9 cellular contexts compared by ENCODE assay signal in the genomic region with DNA sequence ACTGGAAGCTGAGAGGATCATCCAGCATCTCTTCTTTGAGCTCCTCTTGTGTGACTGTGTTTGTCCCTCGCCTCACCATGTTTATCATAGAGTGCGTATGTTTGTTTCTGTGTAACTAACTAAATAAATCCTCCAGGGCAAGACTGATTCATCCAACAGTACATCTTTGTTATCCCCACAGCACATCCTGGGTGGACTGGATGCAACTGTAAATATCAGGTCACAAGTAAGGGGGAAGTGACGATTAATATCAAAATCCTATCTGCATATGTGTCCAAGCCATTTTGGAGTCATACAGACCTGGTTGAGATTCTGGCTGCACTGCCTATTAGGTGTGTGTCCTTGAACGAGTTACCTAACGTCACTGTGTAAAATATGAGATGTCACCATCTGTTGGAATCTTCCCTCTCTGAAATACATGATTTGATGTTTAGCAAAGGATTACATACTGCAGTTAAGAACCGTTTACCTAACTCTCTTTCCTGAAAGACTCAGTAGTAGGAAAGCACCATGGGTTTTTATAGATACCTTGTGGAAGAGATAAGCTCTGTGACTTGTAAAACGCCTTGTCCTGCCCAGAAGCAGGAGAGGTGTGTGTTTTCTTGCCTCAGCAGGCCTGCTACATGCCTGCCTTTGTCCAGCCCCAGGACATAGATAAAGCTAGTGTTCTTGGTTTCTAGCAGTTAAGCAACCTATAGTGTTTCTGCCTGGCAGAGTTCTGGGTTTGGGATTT. TPM values are rescaled to one million over a fixed set of nuclear protein-coding genes. Genes with fewer than 3 reads are reported as not detected.
DNase-seq lines count a peak whose midpoint lies in the region; ATAC-seq, FAIRE-seq and TF ChIP-seq lines count a peak whose summit lies in the region.
"Had no signal": no experiment of that assay in that cellular context is flagged by ENCODE, and none has a peak within 500 bp of the region (broad histone marks: within the 10 kb centered on the region; RNA-seq: fewer than 3 reads in every experiment).

No MANE protein-coding gene starts in this region.

- H3K27me3 ChIP-seq in WERI-Rb-1 (ENCODE audit: insufficient read depth, low read depth, severe bottlenecking), result no peaks in the 10 kb centered on the region
- H3K27me3 ChIP-seq in HepG2 (ENCODE audit: control insufficient read depth in 1 of 2, insufficient read depth in 2 of 2, low read length in 2 of 2), result no peaks in the 10 kb centered on the region
- H3K27me3 ChIP-seq in thymus (ENCODE audit: control insufficient read depth, insufficient read depth), result no peaks in the 10 kb centered on the region

- no peak for DNase-seq in activated CD4-positive, alpha-beta T cell treated with anti-CD3 and anti-CD28 coated beads, Interleukin-2, amount 10 ng/mL, durations not matched to agents 24 days and 14 days
- DNase-seq in activated CD4-positive, alpha-beta T cell treated with anti-CD3 and anti-CD28 coated beads for 1 hour, result no peak
- no peak for DNase-seq in WERI-Rb-1
- peak; percentile 96 for DNase-seq in HepG2 (ENCODE audit: low spot score)
- DNase-seq in stimulated activated CD4-positive, alpha-beta T cell treated with anti-CD3 and anti-CD28 coated beads, Interleukin-4, amount 100 ng/mL, for 4 hours, result no peak
- DNase-seq in central memory CD4-positive, alpha-beta T cell, result no peak
- DNase-seq in amygdala (lab: John Stamatoyannopoulos, UW), result no peak
- DNase-seq: NCI-H2029 had no signal

- intact Hi-C loops in activated CD4-positive, alpha-beta T cell treated with anti-CD3 and anti-CD28 coated beads, Interleukin-2, amount 10 ng/mL, durations not matched to agents 24 days and 14 days (cut with micrococcal nuclease), result loop anchor here (5.0 kb wide), 1 partner anchor 43 kb away; no protein-coding TSS in a partner anchor
- intact Hi-C loops in HepG2 (cut with micrococcal nuclease; ENCODE audit: unreplicated experiment), result no loop called here

- peak; percentile 76 for FAIRE-seq in HepG2 (lab: Jason Lieb, UNC)

- H3K36me3 Mint-ChIP-seq in activated CD4-positive, alpha-beta T cell treated with anti-CD3 and anti-CD28 coated beads, Interleukin-2, amount 10 ng/mL, durations not matched to agents 24 days and 14 days (ENCODE audit: low read depth), result peaks cover 12% of the 10 kb centered on the region

- peak overlapping the region; percentile 55 for H3K4me2 ChIP-seq in HepG2 (ENCODE audit: low read depth, low read length)

- H4K20me1 ChIP-seq in HepG2 (ENCODE audit: insufficient read depth, low read length), result no peaks in the 10 kb centered on the region

- H3K27ac Mint-ChIP-seq in activated CD4-positive, alpha-beta T cell treated with anti-CD3 and anti-CD28 coated beads, Interleukin-2, amount 10 ng/mL, durations not matched to agents 24 days and 14 days, result peak overlapping the region; percentile 0

- peak overlapping the region; percentile 59 for H3K9ac ChIP-seq in HepG2 (ENCODE audit: insufficient read depth, low read depth, low read length)

- no peak for TF ChIP-seq POLR2A in HepG2 (IDR thresholded peaks at IDR 0.05; ENCODE audit: insufficient read depth in 1 of 2, low read depth in 2 of 2, low read length in 2 of 2)

- in situ Hi-C loops in HepG2 (cut with HindIII; ENCODE audit: extremely low pct_ligation_motif_present, low pct_unique_long_range_greater_than_20kb), result no loop called here

- no peaks in the 10 kb centered on the region for H3K27me3 Mint-ChIP-seq in activated CD4-positive, alpha-beta T cell treated with anti-CD3 and anti-CD28 coated beads, Interleukin-2, amount 10 ng/mL, durations not matched to agents 24 days and 14 days

- H3K79me2 ChIP-seq in HepG2 (ENCODE audit: insufficient read depth, low read length), result no peaks in the 10 kb centered on the region

- no peaks in the 10 kb centered on the region for H3K9me3 ChIP-seq in WERI-Rb-1 (ENCODE audit: severe bottlenecking)
- no peaks in the 10 kb centered on the region for H3K9me3 ChIP-seq in HepG2 (ENCODE audit: low read length)
- H3K9me3 ChIP-seq in thymus (ENCODE audit: control insufficient read depth), result no peaks in the 10 kb centered on the region

- H3K27ac ChIP-seq in WERI-Rb-1, result peak overlapping the region; percentile 2; the same call in 1 of the 2 replicates
- peak overlapping the region; percentile 87 for H3K27ac ChIP-seq in HepG2 (ENCODE audit: extremely low read length, insufficient read depth, low read length)
- H3K27ac ChIP-seq in thymus (ENCODE audit: low read depth), result peak overlapping the region; percentile 67

- 4% methylated on average over 7 of the region's 7 CpGs for WGBS in HepG2 (ENCODE audit: low lambda C conversion rate)
- WGBS in thymus, result 91% methylated on average over 7 of the region's 7 CpGs

- CTCF ChIA-PET in HepG2 (lab: Yijun Ruan, JAX; ENCODE audit: low intra/inter-chr PET ratio, low total read pairs), result no interaction called here

- H3K9me3 Mint-ChIP-seq in activated CD4-positive, alpha-beta T cell treated with anti-CD3 and anti-CD28 coated beads, Interleukin-2, amount 10 ng/mL, durations not matched to agents 24 days and 14 days, result no peaks in the 10 kb centered on the region

- no peaks in the 10 kb centered on the region for H3K36me3 ChIP-seq in WERI-Rb-1
- H3K36me3 ChIP-seq in HepG2 (replicated peaks in 1 of 2; ENCODE audit: control insufficient read depth in 1 of 2, insufficient read depth in 2 of 2, low read length in 2 of 2), result no peaks in the 10 kb centered on the region
- no peaks in the 10 kb centered on the region for H3K36me3 ChIP-seq in thymus (ENCODE audit: control insufficient read depth, insufficient read depth)

- TF ChIP-seq CTCF in WERI-Rb-1 (IDR thresholded peaks at IDR 0.05; ENCODE audit: low read depth, low read length), result no peak
- no peak for TF ChIP-seq CTCF in HepG2 (CRISPR knock-in tag; IDR thresholded peaks at IDR 0.05)

- peaks cover 40% of the 10 kb centered on the region for H3K4me1 Mint-ChIP-seq in activated CD4-positive, alpha-beta T cell treated with anti-CD3 and anti-CD28 coated beads, Interleukin-2, amount 10 ng/mL, durations not matched to agents 24 days and 14 days

- H3K4me3 ChIP-seq in WERI-Rb-1 (ENCODE audit: low read depth, low read length), result no peak overlapping the region
- H3K4me3 ChIP-seq in HepG2 (replicated peaks in 1 of 3; ENCODE audit: insufficient read depth in 1 of 3, low read depth in 2 of 3, low read length in 3 of 3), result peak overlapping the region in 1 of 3 experiments; percentile 7; a peak in 1 of 6 replicates
- no peak overlapping the region for H3K4me3 ChIP-seq in thymus (ENCODE audit: low read length)

- TF ChIP-seq EP300 in HepG2 (IDR thresholded peaks at IDR 0.05; ENCODE audit: low read depth in 2 of 2, low read length in 2 of 2) (peak in 1 of 2 experiments; percentile 70; a peak in 2 of 4 replicates), HepG2 (CRISPR knock-in tag; IDR thresholded peaks at IDR 0.05; ENCODE audit: borderline replicate concordance) (no peak)

- BruUV-seq in HepG2 (replicated peaks; lab: Mats Ljungman, UMichigan), result TSS peak; percentile 80

- no peak for TF ChIP-seq RAD21 in HepG2 (CRISPR knock-in tag; IDR thresholded peaks at IDR 0.05)

- peaks cover 53% of the 10 kb centered on the region for H3K4me1 ChIP-seq in HepG2 (ENCODE audit: insufficient read depth, low read length)
- H3K4me1 ChIP-seq in thymus (ENCODE audit: control insufficient read depth, insufficient read depth, low read length), result peaks cover 47% of the 10 kb centered on the region

- peak; percentile 97 for ATAC-seq in HepG2

- no peak overlapping the region for H2AFZ ChIP-seq in HepG2 (ENCODE audit: low read length)

- POLR2A ChIA-PET in HepG2 (lab: Yijun Ruan, JAX), result interaction anchor here (1.0 to 1.6 kb wide), 9 partner anchors 9 to 140 kb away, joined by 3 to 12 read pairs (median 4); a partner anchor contains a TSS

- no peak overlapping the region for H3K4me3 Mint-ChIP-seq in activated CD4-positive, alpha-beta T cell treated with anti-CD3 and anti-CD28 coated beads, Interleukin-2, amount 10 ng/mL, durations not matched to agents 24 days and 14 days

RNA-seq across cellular contexts. Expression of a gene that starts 25.8 kb away (rescaled TPM):
- total RNA-seq in activated CD4-positive, alpha-beta T cell treated with anti-CD3 and anti-CD28 coated beads, Interleukin-2, amount 10 ng/mL, durations not matched to agents 24 days and 14 days, result 15.6 and 15.8 TPM in 2 replicates
- 8.3 and 11.6 TPM in 2 replicates for total RNA-seq in HepG2 (2016; rRNA removed; fragmentation: Illumina TruSeq; extraction: Trizol)
- total RNA-seq in HepG2 (2016; cell fraction: cytosol; rRNA removed; fragmentation: Illumina TruSeq; extraction: Trizol; ENCODE audit: low read depth), result 4.0 and 4.2 TPM in 2 replicates
- total RNA-seq in HepG2 (2016; cell fraction: insoluble cytoplasmic fraction; rRNA removed; fragmentation: Illumina TruSeq; extraction: Trizol), result 8.5 and 10.6 TPM in 2 replicates
- total RNA-seq in HepG2 (2016; cell fraction: membrane; rRNA removed; fragmentation: Illumina TruSeq; extraction: Trizol), result 15.7 and 18.8 TPM in 2 replicates
- total RNA-seq in HepG2 (2016; cell fraction: nucleus; rRNA removed; fragmentation: Illumina TruSeq; extraction: Trizol), result 6.4 and 7.2 TPM in 2 replicates
- polyA plus RNA-seq in HepG2 (2011; rRNA removed) (12.3 and 14.9 TPM in 2 replicates), thymus (75.9 TPM)
- polyA plus RNA-seq in HepG2 (2011; cell fraction: cytosol; rRNA removed), result 18.7 and 19.4 TPM in 2 replicates
- 8.0 and 9.0 TPM in 2 replicates for polyA plus RNA-seq in HepG2 (2011; cell fraction: nucleus; rRNA removed)
- polyA plus RNA-seq in HepG2 (2012), result 11.9 and 14.7 TPM in 2 replicates
- polyA plus RNA-seq in HepG2 (2016; cell fraction: cytosol; fragmentation: Illumina TruSeq; extraction: Trizol; ENCODE audit: low read depth), result 2.6 and 2.8 TPM in 2 replicates
- 10.0 and 11.7 TPM in 2 replicates for polyA plus RNA-seq in HepG2 (2016; cell fraction: insoluble cytoplasmic fraction; fragmentation: Illumina TruSeq; extraction: Trizol; ENCODE audit: low read depth)
- polyA plus RNA-seq in HepG2 (2016; cell fraction: membrane; fragmentation: Illumina TruSeq; extraction: Trizol; ENCODE audit: low read depth), result 10.4 and 14.8 TPM in 2 replicates
- 9.0 and 9.1 TPM in 2 replicates for polyA plus RNA-seq in HepG2 (2016; cell fraction: nucleus; fragmentation: Illumina TruSeq; extraction: Trizol; ENCODE audit: insufficient read depth, low read depth)
- polyA minus RNA-seq in HepG2 (2011; rRNA and poly(A)+ RNA removed; ENCODE audit: low replicate concordance), result 33.2 and 39.2 TPM in 2 replicates
- 12.8 and 18.7 TPM in 2 replicates for polyA minus RNA-seq in HepG2 (2011; cell fraction: cytosol; rRNA and poly(A)+ RNA removed)
- polyA minus RNA-seq in HepG2 (2011; cell fraction: nucleus; rRNA and poly(A)+ RNA removed), result 6.4 and 8.5 TPM in 2 replicates

RNA-seq across cellular contexts. Expression of a gene that starts 55.1 kb away (rescaled TPM):
- total RNA-seq in activated CD4-positive, alpha-beta T cell treated with anti-CD3 and anti-CD28 coated beads, Interleukin-2, amount 10 ng/mL, durations not matched to agents 24 days and 14 days, result 38.7 TPM in 2 replicates
- 20.6 and 21.1 TPM in 2 replicates for total RNA-seq in HepG2 (2016; rRNA removed; fragmentation: Illumina TruSeq; extraction: Trizol)
- 3.3 and 5.4 TPM in 2 replicates for total RNA-seq in HepG2 (2016; cell fraction: cytosol; rRNA removed; fragmentation: Illumina TruSeq; extraction: Trizol; ENCODE audit: low read depth)
- total RNA-seq in HepG2 (2016; cell fraction: insoluble cytoplasmic fraction; rRNA removed; fragmentation: Illumina TruSeq; extraction: Trizol), result 20.6 and 21.4 TPM in 2 replicates
- 11.4 and 11.6 TPM in 2 replicates for total RNA-seq in HepG2 (2016; cell fraction: membrane; rRNA removed; fragmentation: Illumina TruSeq; extraction: Trizol)
- 28.0 and 31.8 TPM in 2 replicates for total RNA-seq in HepG2 (2016; cell fraction: nucleus; rRNA removed; fragmentation: Illumina TruSeq; extraction: Trizol)
- polyA plus RNA-seq in HepG2 (2011; rRNA removed) (12.8 and 13.2 TPM in 2 replicates), thymus (10.8 TPM)
- polyA plus RNA-seq in HepG2 (2011; cell fraction: cytosol; rRNA removed), result 5.4 and 6.9 TPM in 2 replicates
- 22.9 and 27.4 TPM in 2 replicates for polyA plus RNA-seq in HepG2 (2011; cell fraction: nucleus; rRNA removed)
- 3.6 and 9.3 TPM in 2 replicates for polyA plus RNA-seq in HepG2 (2012)
- polyA plus RNA-seq in HepG2 (2016; cell fraction: cytosol; fragmentation: Illumina TruSeq; extraction: Trizol; ENCODE audit: low read depth), result 3.8 and 4.0 TPM in 2 replicates
- polyA plus RNA-seq in HepG2 (2016; cell fraction: insoluble cytoplasmic fraction; fragmentation: Illumina TruSeq; extraction: Trizol; ENCODE audit: low read depth), result 19.3 and 19.8 TPM in 2 replicates
- polyA plus RNA-seq in HepG2 (2016; cell fraction: membrane; fragmentation: Illumina TruSeq; extraction: Trizol; ENCODE audit: low read depth), result 7.4 and 7.7 TPM in 2 replicates
- 35.9 and 39.3 TPM in 2 replicates for polyA plus RNA-seq in HepG2 (2016; cell fraction: nucleus; fragmentation: Illumina TruSeq; extraction: Trizol; ENCODE audit: insufficient read depth, low read depth)
- polyA minus RNA-seq in HepG2 (2011; rRNA and poly(A)+ RNA removed; ENCODE audit: low replicate concordance), result 40.1 and 60.7 TPM in 2 replicates
- polyA minus RNA-seq in HepG2 (2011; cell fraction: cytosol; rRNA and poly(A)+ RNA removed), result 4.2 and 4.6 TPM in 2 replicates
- polyA minus RNA-seq in HepG2 (2011; cell fraction: nucleus; rRNA and poly(A)+ RNA removed), result 22.6 and 30.6 TPM in 2 replicates

RNA-seq across cellular contexts. Expression of a gene that starts 55.3 kb away (rescaled TPM):
- total RNA-seq in activated CD4-positive, alpha-beta T cell treated with anti-CD3 and anti-CD28 coated beads, Interleukin-2, amount 10 ng/mL, durations not matched to agents 24 days and 14 days, result 6.3 and 6.4 TPM in 2 replicates
- 6.6 and 10.0 TPM in 2 replicates for total RNA-seq in HepG2 (2016; rRNA removed; fragmentation: Illumina TruSeq; extraction: Trizol)
- 2.5 and 2.7 TPM in 2 replicates for total RNA-seq in HepG2 (2016; cell fraction: cytosol; rRNA removed; fragmentation: Illumina TruSeq; extraction: Trizol; ENCODE audit: low read depth)
- total RNA-seq in HepG2 (2016; cell fraction: insoluble cytoplasmic fraction; rRNA removed; fragmentation: Illumina TruSeq; extraction: Trizol), result 6.6 and 10.2 TPM in 2 replicates
- 3.3 and 3.5 TPM in 2 replicates for total RNA-seq in HepG2 (2016; cell fraction: membrane; rRNA removed; fragmentation: Illumina TruSeq; extraction: Trizol)
- 2.8 and 3.0 TPM in 2 replicates for total RNA-seq in HepG2 (2016; cell fraction: nucleus; rRNA removed; fragmentation: Illumina TruSeq; extraction: Trizol)
- polyA plus RNA-seq in HepG2 (2011; rRNA removed) (3.9 and 5.2 TPM in 2 replicates), thymus (8.3 TPM)
- polyA plus RNA-seq in HepG2 (2011; cell fraction: cytosol; rRNA removed), result 2.9 and 3.4 TPM in 2 replicates
- polyA plus RNA-seq in HepG2 (2011; cell fraction: nucleus; rRNA removed), result 1.2 and 1.4 TPM in 2 replicates
- 5.8 TPM in 2 replicates for polyA plus RNA-seq in HepG2 (2012)
- 3.3 and 3.9 TPM in 2 replicates for polyA plus RNA-seq in HepG2 (2016; cell fraction: cytosol; fragmentation: Illumina TruSeq; extraction: Trizol; ENCODE audit: low read depth)
- 10.6 and 12.6 TPM in 2 replicates for polyA plus RNA-seq in HepG2 (2016; cell fraction: insoluble cytoplasmic fraction; fragmentation: Illumina TruSeq; extraction: Trizol; ENCODE audit: low read depth)
- polyA plus RNA-seq in HepG2 (2016; cell fraction: membrane; fragmentation: Illumina TruSeq; extraction: Trizol; ENCODE audit: low read depth), result 2.9 and 3.5 TPM in 2 replicates
- polyA plus RNA-seq in HepG2 (2016; cell fraction: nucleus; fragmentation: Illumina TruSeq; extraction: Trizol; ENCODE audit: insufficient read depth, low read depth), result 4.1 and 5.5 TPM in 2 replicates
- polyA minus RNA-seq in HepG2 (2011; rRNA and poly(A)+ RNA removed; ENCODE audit: low replicate concordance), result 0.94 and 3.1 TPM in 2 replicates
- polyA minus RNA-seq in HepG2 (2011; cell fraction: cytosol; rRNA and poly(A)+ RNA removed), result 1.3 and 1.5 TPM in 2 replicates
- polyA minus RNA-seq in HepG2 (2011; cell fraction: nucleus; rRNA and poly(A)+ RNA removed), result 1.4 and 1.7 TPM in 2 replicates

Comparison
In these comparisons a context has a peak if more than half of its experiments do, and no peak if none do; other contexts are left out.
1. H3K27ac ChIP-seq: peak in every context shown above with its lines; median percentile 87 in HepG2; 67 in thymus; 2 in WERI-Rb-1.